12 cellular contexts compared by ENCODE assay signal in genomic region chr11:35275808-35276170, GRCh38.
DNase-seq lines count a peak whose midpoint lies in the region; ATAC-seq and TF ChIP-seq lines count a peak whose summit lies in the region.
"Had no signal": no experiment of that assay in that cellular context is flagged by ENCODE, and none has a peak within 500 bp of the region (broad histone marks: within the 10 kb centered on the region; RNA-seq: fewer than 3 reads in every experiment).

No MANE protein-coding gene starts in this region.

- H3K4me1 ChIP-seq in lower lobe of right lung, result peaks cover 9% of the 10 kb centered on the region
- peaks cover 11 to 21% (median 14%) of the 10 kb centered on the region in 4 donors for H3K4me1 ChIP-seq in upper lobe of left lung

- H3K27me3 Mint-ChIP-seq in activated CD4-positive, alpha-beta T cell treated with anti-CD3 and anti-CD28 coated beads, Interleukin-2, amount 10 ng/mL, durations not matched to agents 24 days and 14 days, result peaks cover 2% of the 10 kb centered on the region
- no peaks in the 10 kb centered on the region for H3K27me3 Mint-ChIP-seq in MCF 10A (ENCODE audit: insufficient read depth, unreplicated experiment)

- peak overlapping the region; percentile 63 for H3K27ac Mint-ChIP-seq in activated CD4-positive, alpha-beta T cell treated with anti-CD3 and anti-CD28 coated beads, Interleukin-2, amount 10 ng/mL, durations not matched to agents 24 days and 14 days
- H3K27ac Mint-ChIP-seq in MCF 10A (ENCODE audit: low read depth, unreplicated experiment), result peak overlapping the region; percentile 95

- no peaks in the 10 kb centered on the region for H3K36me3 ChIP-seq in lower lobe of right lung
- H3K36me3 ChIP-seq in upper lobe of left lung, result no peaks in the 10 kb centered on the region

- WGBS in upper lobe of left lung, 2 donors, result 22 to 48% methylated on average over 1 of the region's 1 CpG

- H3K27ac ChIP-seq in lower lobe of right lung, result peak overlapping the region; percentile 37
- H3K27ac ChIP-seq in upper lobe of left lung, result peak overlapping the region; percentile 38 to 74 (median 62)

- intact Hi-C loops in activated CD4-positive, alpha-beta T cell treated with anti-CD3 and anti-CD28 coated beads, Interleukin-2, amount 10 ng/mL, durations not matched to agents 24 days and 14 days (cut with micrococcal nuclease), result no loop called here
- intact Hi-C loops in MCF 10A (cut with micrococcal nuclease) (loop anchor here (10.0 kb wide), 1 partner anchor 89 kb away; no protein-coding TSS in a partner anchor), lower lobe of right lung (cut with DNase I) (no loop called here)

- H3K4me1 Mint-ChIP-seq in activated CD4-positive, alpha-beta T cell treated with anti-CD3 and anti-CD28 coated beads, Interleukin-2, amount 10 ng/mL, durations not matched to agents 24 days and 14 days, result peaks cover 62% of the 10 kb centered on the region
- H3K4me1 Mint-ChIP-seq in MCF 10A (ENCODE audit: insufficient read depth, unreplicated experiment), result peaks cover 29% of the 10 kb centered on the region

- TF ChIP-seq CTCF in MCF 10A (IDR thresholded peaks at IDR 0.05; ENCODE audit: unreplicated experiment) (no peak), lower lobe of right lung (IDR thresholded peaks at IDR 0.05) (no peak), upper lobe of left lung (IDR thresholded peaks at IDR 0.05) (no peak)

- DNase-seq in activated CD4-positive, alpha-beta T cell treated with anti-CD3 and anti-CD28 coated beads, Interleukin-2, amount 10 ng/mL, durations not matched to agents 24 days and 14 days, result no peak
- DNase-seq in activated CD4-positive, alpha-beta T cell treated with anti-CD3 and anti-CD28 coated beads for 1 hour, result no peak
- peak; percentile 1 for DNase-seq in MCF 10A (ENCODE audit: unreplicated experiment)
- no peak for DNase-seq in lower lobe of right lung
- DNase-seq in upper lobe of left lung, result no peak
- no peak for DNase-seq in NCI-H1436 (lab: John Stamatoyannopoulos, UW)
- DNase-seq in activated CD8-positive, alpha-beta memory T cell treated with anti-CD3 and anti-CD28 coated beads, Interleukin-2, amount 50 U/mL, for 48 hours, result no peak
- no peak for DNase-seq in COR-L47 (lab: John Stamatoyannopoulos, UW)
- DNase-seq: cortex of kidney, NCI-H1048, T-helper 9 cell had no signal

- H3K27me3 ChIP-seq in lower lobe of right lung (ENCODE audit: low read depth) (no peaks in the 10 kb centered on the region), upper lobe of left lung (no peaks in the 10 kb centered on the region)

- H3K36me3 Mint-ChIP-seq in activated CD4-positive, alpha-beta T cell treated with anti-CD3 and anti-CD28 coated beads, Interleukin-2, amount 10 ng/mL, durations not matched to agents 24 days and 14 days (ENCODE audit: low read depth), result peaks cover 6% of the 10 kb centered on the region
- H3K36me3 Mint-ChIP-seq in MCF 10A (ENCODE audit: insufficient read depth, unreplicated experiment), result peaks cover 5% of the 10 kb centered on the region
- H3K36me3 Mint-ChIP-seq: activated CD4-positive, alpha-beta memory T cell treated with anti-CD3 and anti-CD28 coated beads for 36 hours had no signal

- CTCF ChIA-PET in MCF 10A (lab: Yijun Ruan, JAX), result interaction anchor here (0.6 to 2.2 kb wide), 15 partner anchors 8 to 349 kb away, joined by 3 to 9 read pairs (median 3); no protein-coding TSS in a partner anchor

- BruUV-seq in MCF 10A (replicated peaks; lab: Mats Ljungman, UMichigan), result no TSS peak

- no peak for TF ChIP-seq EP300 in upper lobe of left lung (IDR thresholded peaks at IDR 0.05)

- POLR2A ChIA-PET in MCF 10A (lab: Yijun Ruan, JAX), result interaction anchor here (0.6 to 2.8 kb wide), 26 partner anchors 10 to 1574 kb away, joined by 3 to 31 read pairs (median 4); no protein-coding TSS in a partner anchor

- H3K4me3 ChIP-seq in lower lobe of right lung, result no peak overlapping the region
- H3K4me3 ChIP-seq in upper lobe of left lung, result no peak overlapping the region

- TF ChIP-seq POLR2A in upper lobe of left lung (IDR thresholded peaks at IDR 0.05), result no peak

- peaks cover 19% of the 10 kb centered on the region for H3K9me3 Mint-ChIP-seq in activated CD4-positive, alpha-beta T cell treated with anti-CD3 and anti-CD28 coated beads, Interleukin-2, amount 10 ng/mL, durations not matched to agents 24 days and 14 days
- H3K9me3 Mint-ChIP-seq in MCF 10A (ENCODE audit: unreplicated experiment), result no peaks in the 10 kb centered on the region
- H3K9me3 Mint-ChIP-seq: activated CD4-positive, alpha-beta memory T cell treated with anti-CD3 and anti-CD28 coated beads for 36 hours had no signal

- ATAC-seq in lower lobe of right lung, result peak in 1 of 2 donors; percentile 5
- no peak for ATAC-seq in upper lobe of left lung (ENCODE audit: low FRiP score in 2 of 2)

- H3K4me3 Mint-ChIP-seq in activated CD4-positive, alpha-beta T cell treated with anti-CD3 and anti-CD28 coated beads, Interleukin-2, amount 10 ng/mL, durations not matched to agents 24 days and 14 days, result no peak overlapping the region
- H3K4me3 Mint-ChIP-seq in MCF 10A (ENCODE audit: unreplicated experiment), result peak overlapping the region; percentile 5
- H3K4me3 Mint-ChIP-seq: activated CD4-positive, alpha-beta memory T cell treated with anti-CD3 and anti-CD28 coated beads for 36 hours had no signal

- H3K9me3 ChIP-seq in lower lobe of right lung (no peaks in the 10 kb centered on the region), upper lobe of left lung (no peaks in the 10 kb centered on the region)
